Comparison of ENCODE assay signal across 35 cellular contexts in the genomic region with DNA sequence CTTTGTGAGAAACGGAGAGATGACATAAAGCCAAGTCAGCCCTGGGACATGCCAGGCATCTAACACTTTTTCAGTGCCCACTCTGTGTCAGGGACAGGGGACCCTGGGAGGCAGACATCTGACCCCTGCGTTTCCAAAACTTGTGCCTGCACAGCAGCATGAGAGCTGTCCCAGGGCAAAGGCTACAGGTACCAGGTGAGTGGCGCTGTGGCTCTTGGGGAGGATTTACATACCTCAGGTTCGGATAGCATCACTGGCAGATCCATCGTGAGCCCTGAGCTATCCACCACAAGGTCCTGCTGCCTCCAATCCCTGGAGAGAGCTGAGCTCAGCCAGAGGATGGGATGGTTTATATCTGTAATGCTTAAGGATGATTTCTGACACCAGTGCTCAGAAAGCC. TPM values are rescaled to one million over a fixed set of nuclear protein-coding genes. Genes with fewer than 3 reads are reported as not detected.
"Had no signal": no experiment of that assay in that cellular context is flagged by ENCODE, and none has a peak within 500 bp of the region (broad histone marks: within the 10 kb centered on the region; RNA-seq: fewer than 3 reads in every experiment).

No MANE protein-coding gene starts in this region.

- DNase-seq: Karpas-422, Kasumi-1, KBM-7, KG1, MM.1S, MV-4-11, NCI-H1048, NCI-H1092, NCI-H1092 treated with DMSO at 0.1 percent for 48 hours, NCI-H1105, NCI-H1105 treated with DMSO at 0.1 percent for 48 hours, NCI-H1417, NCI-H1417 treated with DMSO at 0.1 percent for 48 hours, NCI-H1436, NCI-H1436 treated with DMSO at 0.1 percent for 48 hours, NCI-H146, NCI-H1694, NCI-H1694 treated with DMSO at 0.1 percent for 48 hours, NCI-H187, NCI-H187 treated with DMSO at 0.1 percent for 48 hours, NCI-H1930, NCI-H2029, NCI-H2029 treated with DMSO at 0.1 percent for 48 hours, NCI-H2081, NCI-H2081 treated with DMSO at 0.1 percent for 48 hours, NCI-H2107, NCI-H2171, NCI-H2171 treated with DMSO at 0.1 percent for 48 hours, NCI-H2227 treated with DMSO at 0.1 percent for 48 hours, NCI-H226, NCI-H345, NCI-H446, NCI-H446 treated with DMSO at 0.1 percent for 48 hours had no signal

- H3K27ac ChIP-seq: KMS-11 had no signal

RNA-seq across cellular contexts. Expression of a gene that starts 52.4 kb away (rescaled TPM):
- total RNA-seq: M059J had no signal
